ENCODE assay signal across 1 cellular context in the genomic region with DNA sequence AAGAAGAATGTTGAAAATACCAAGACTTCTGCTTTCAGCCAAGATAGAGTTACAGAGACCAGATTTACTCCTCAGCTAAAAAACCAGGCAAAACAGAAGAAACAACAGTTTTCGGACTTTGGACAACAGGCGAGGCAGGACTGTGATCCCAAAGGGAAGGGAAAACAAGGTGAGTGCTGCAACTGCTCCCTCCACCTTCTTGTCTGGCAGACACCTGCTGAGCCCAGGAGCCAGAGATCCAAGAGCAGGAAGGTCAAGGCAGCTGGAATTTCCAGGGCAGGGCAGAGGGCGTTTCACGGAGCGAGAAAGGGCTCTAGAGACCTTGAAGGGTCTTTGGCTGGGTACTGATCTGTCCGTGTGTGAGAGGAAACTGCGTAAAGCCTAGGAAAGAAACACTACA.
A peak's percentile ranks its signal among the peaks of the same experiment; 100 is the strongest.
TF ChIP-seq lines count a peak whose summit lies in the region.

No MANE protein-coding gene starts in this region.

TF ChIP-seq in HepG2, 621 proteins besides CTCF, POLR2A, EP300 and RAD21:
- TF ChIP-seq BRCA1 (CRISPR knock-in tag; IDR thresholded peaks at IDR 0.05) = no peak
- TF ChIP-seq HNF4A (CRISPR knock-in tag; IDR thresholded peaks at IDR 0.05) = peak; percentile 51; the same call in 1 of the 2 replicates
